14 cellular contexts compared by ENCODE assay signal in genomic region chr17:29557085-29557697, GRCh38. TPM values are rescaled to one million over a fixed set of nuclear protein-coding genes. Genes with fewer than 3 reads are reported as not detected.
A peak's percentile ranks its signal among the peaks of the same experiment; 100 is the strongest.
DNase-seq lines count a peak whose midpoint lies in the region; ATAC-seq and TF ChIP-seq lines count a peak whose summit lies in the region.
"Had no signal": no experiment of that assay in that cellular context is flagged by ENCODE, and none has a peak within 500 bp of the region (broad histone marks: within the 10 kb centered on the region; RNA-seq: fewer than 3 reads in every experiment).

No MANE protein-coding gene starts in this region.

- TF ChIP-seq POLR2A in testis (IDR thresholded peaks at IDR 0.05) = no peak

- no peaks in the 10 kb centered on the region for H3K27me3 ChIP-seq in CD8-positive, alpha-beta T cell (ENCODE audit: insufficient read depth, low read length)
- H3K27me3 ChIP-seq in brain microvascular endothelial cell (replicated peaks) (no peaks in the 10 kb centered on the region), testis (no peaks in the 10 kb centered on the region)
- H3K27me3 ChIP-seq: heart right ventricle had no signal

- no peak overlapping the region for H3K4me3 Mint-ChIP-seq in CD8-positive, alpha-beta T cell
- H3K4me3 Mint-ChIP-seq in IgD-negative memory B cell (peak overlapping the region in 1 of 4 donors; percentile 11), memory B cell (peak overlapping the region; percentile 15)
- H3K4me3 Mint-ChIP-seq: activated CD4-positive, alpha-beta memory T cell treated with anti-CD3 and anti-CD28 coated beads, Interleukin-2, amount 10 ng/mL, durations not matched to agents 7 days and 5 days had no signal

- H3K27me3 Mint-ChIP-seq in CD8-positive, alpha-beta T cell (ENCODE audit: low read depth) = no peaks in the 10 kb centered on the region
- H3K27me3 Mint-ChIP-seq in IgD-negative memory B cell (no peaks in the 10 kb centered on the region), memory B cell (no peaks in the 10 kb centered on the region)
- H3K27me3 Mint-ChIP-seq: activated CD4-positive, alpha-beta memory T cell treated with anti-CD3 and anti-CD28 coated beads, Interleukin-2, amount 10 ng/mL, durations not matched to agents 7 days and 5 days had no signal

- no peak overlapping the region for H3K27ac ChIP-seq in CD8-positive, alpha-beta T cell (ENCODE audit: low read depth, low read length)
- H3K27ac ChIP-seq in brain microvascular endothelial cell (no peak overlapping the region), testis (no peak overlapping the region)
- H3K27ac ChIP-seq: heart right ventricle, prostate gland had no signal

- POLR2A ChIA-PET in CD8-positive, alpha-beta T cell (lab: Charles Lee) = interaction anchor here (1.1 to 1.2 kb wide), 2 partner anchors 8 to 58 kb away, joined by 3 read pairs; no protein-coding TSS in a partner anchor

- CTCF ChIA-PET in CD8-positive, alpha-beta T cell (lab: Charles Lee) = interaction anchor here (1.9 to 2.3 kb wide), 2 partner anchors 10 to 188 kb away, joined by 8 to 9 read pairs; partner anchors contain the start of gene ABHD15

- in situ Hi-C loops in brain microvascular endothelial cell (cut with HindIII; ENCODE audit: low pct_ligation_motif_present, low sequenced_read_pairs) = no loop called here

- WGBS in testis, 2 donors = 87 to 89% methylated on average over 1 of the region's 1 CpG

- H3K4me1 ChIP-seq in CD8-positive, alpha-beta T cell (ENCODE audit: insufficient read depth, low read length) = no peaks in the 10 kb centered on the region
- peaks cover 6% of the 10 kb centered on the region for H3K4me1 ChIP-seq in testis
- H3K4me1 ChIP-seq: prostate gland had no signal

- no peak for ATAC-seq in CD8-positive, alpha-beta T cell
- ATAC-seq in memory B cell (ENCODE audit: low read depth) (no peak), Right ventricle myocardium superior (ENCODE audit: poor library complexity) (no peak)
- no peak for ATAC-seq in activated CD4-positive, CD25-positive, alpha-beta regulatory T cell treated with anti-CD3 and anti-CD28 coated beads, Interleukin-2, amount 50 U/mL, for 24 hours
- ATAC-seq: HCT116, heart right ventricle had no signal

- TF ChIP-seq CTCF in CD8-positive, alpha-beta T cell (IDR thresholded peaks at IDR 0.05) = no peak
- TF ChIP-seq CTCF in brain microvascular endothelial cell (IDR thresholded peaks at IDR 0.05; ENCODE audit: low read depth, low read length, missing control alignments) (no peak), testis (IDR thresholded peaks at IDR 0.05) (no peak)

- H3K9me3 ChIP-seq in CD8-positive, alpha-beta T cell (ENCODE audit: low read length) = no peaks in the 10 kb centered on the region
- no peaks in the 10 kb centered on the region for H3K9me3 ChIP-seq in testis
- H3K9me3 ChIP-seq: heart right ventricle, prostate gland had no signal

- H3K36me3 Mint-ChIP-seq in CD8-positive, alpha-beta T cell = peaks cover 8% of the 10 kb centered on the region
- peaks cover 1% of the 10 kb centered on the region for H3K36me3 Mint-ChIP-seq in IgD-negative memory B cell
- peaks cover 3% of the 10 kb centered on the region for H3K36me3 Mint-ChIP-seq in memory B cell

- no peak for DNase-seq in CD8-positive, alpha-beta T cell
- DNase-seq in brain microvascular endothelial cell (peak; percentile 47), memory B cell (ENCODE audit: low spot score in 2 of 2) (no peak), NCI-H2227 treated with DMSO at 0.1 percent for 48 hours (lab: John Stamatoyannopoulos, UW) (no peak), testis (no peak), Right ventricle myocardium superior (no peak)
- DNase-seq: activated CD4-positive, alpha-beta memory T cell treated with anti-CD3 and anti-CD28 coated beads, Interleukin-2, amount 10 ng/mL, durations not matched to agents 7 days and 5 days; Calu3; heart right ventricle; NCI-H1694 treated with DMSO at 0.1 percent for 48 hours had no signal

- H3K4me3 ChIP-seq in CD8-positive, alpha-beta T cell (ENCODE audit: low read depth, low read length) = no peak overlapping the region
- H3K4me3 ChIP-seq in brain microvascular endothelial cell (ENCODE audit: low read depth, low read length) (no peak overlapping the region), testis (no peak overlapping the region)
- H3K4me3 ChIP-seq: heart right ventricle, prostate gland had no signal

- intact Hi-C loops in CD8-positive, alpha-beta T cell (cut with DNase I, micrococcal nuclease) = no loop called here
- intact Hi-C loops in testis (cut with DNase I; ENCODE audit: low total_unique reads) (no loop called here), Right ventricle myocardium superior (cut with DNase I) (no loop called here)

- H3K27ac Mint-ChIP-seq in CD8-positive, alpha-beta T cell = peak overlapping the region; percentile 42
- H3K27ac Mint-ChIP-seq in IgD-negative memory B cell (peak overlapping the region in 2 of 3 donors; percentile 46 to 59), memory B cell (no peak overlapping the region)

- H3K4me1 Mint-ChIP-seq in CD8-positive, alpha-beta T cell (ENCODE audit: low read depth) = peaks cover 18% of the 10 kb centered on the region
- peaks cover 28 to 43% (median 34%) of the 10 kb centered on the region in 3 donors for H3K4me1 Mint-ChIP-seq in IgD-negative memory B cell
- H3K4me1 Mint-ChIP-seq in memory B cell = peaks cover 40% of the 10 kb centered on the region

- H3K36me3 ChIP-seq in CD8-positive, alpha-beta T cell (ENCODE audit: insufficient read depth, low read length) = peaks cover 3% of the 10 kb centered on the region
- H3K36me3 ChIP-seq in brain microvascular endothelial cell (replicated peaks) (no peaks in the 10 kb centered on the region), testis (ENCODE audit: low read depth, missing control alignments) (no peaks in the 10 kb centered on the region)
- H3K36me3 ChIP-seq: prostate gland had no signal

- H3K9me3 Mint-ChIP-seq in CD8-positive, alpha-beta T cell = no peaks in the 10 kb centered on the region
- H3K9me3 Mint-ChIP-seq in IgD-negative memory B cell (no peaks in the 10 kb centered on the region), memory B cell (no peaks in the 10 kb centered on the region)
- H3K9me3 Mint-ChIP-seq: activated CD4-positive, alpha-beta memory T cell treated with anti-CD3 and anti-CD28 coated beads, Interleukin-2, amount 10 ng/mL, durations not matched to agents 7 days and 5 days had no signal

RNA-seq across cellular contexts. Expression of gene ABHD15, which starts 9.6 kb away (rescaled TPM):
- 1 to 10 TPM; 8.3 to 8.7 TPM for total RNA-seq in CD8-positive, alpha-beta T cell
- 11.7 TPM for polyA plus RNA-seq in IgD-negative memory B cell
- 1 to 10 TPM; 5.7 to 7.1 TPM for total RNA-seq in testis
- 4.5 TPM for polyA plus RNA-seq in testis (ENCODE audit: insufficient read depth, low read depth, low replicate concordance)
- total RNA-seq in Right ventricle myocardium superior = 7.0 TPM

RNA-seq across cellular contexts. Expression of gene TP53I13, which starts 11.3 kb away (rescaled TPM):
- total RNA-seq in CD8-positive, alpha-beta T cell = 10 to 100 TPM; 50.2 to 54.1 TPM
- 29.4 TPM for polyA plus RNA-seq in IgD-negative memory B cell
- total RNA-seq in testis = 10 to 100 TPM; 72.3 to 89.6 TPM
- polyA plus RNA-seq in testis (ENCODE audit: insufficient read depth, low read depth, low replicate concordance) = 86.3 TPM
- 39.2 TPM for total RNA-seq in Right ventricle myocardium superior

RNA-seq across cellular contexts. Expression of gene GIT1, which starts 32.3 kb away (rescaled TPM):
- total RNA-seq in CD8-positive, alpha-beta T cell = 10 to 100 TPM; 25.8 to 27.0 TPM
- polyA plus RNA-seq in IgD-negative memory B cell (8.6 TPM), testis (ENCODE audit: insufficient read depth, low read depth, low replicate concordance) (220 TPM)
- total RNA-seq in testis (100 to 1,000 TPM; 156 to 169 TPM), Right ventricle myocardium superior (28.5 TPM)

RNA-seq across cellular contexts. Expression of gene ANKRD13B, which starts 35.7 kb away (rescaled TPM):
- 1 to 10 TPM in 1 of 2 experiments, under 1 TPM in 1; 0.83 to 1.3 TPM for total RNA-seq in CD8-positive, alpha-beta T cell
- polyA plus RNA-seq in IgD-negative memory B cell = not detected
- 10 to 100 TPM; 48.8 to 59.8 TPM for total RNA-seq in testis
- polyA plus RNA-seq in testis (ENCODE audit: insufficient read depth, low read depth, low replicate concordance) = 32.8 TPM
- total RNA-seq in Right ventricle myocardium superior = 9.3 TPM
